10 cellular contexts compared by ENCODE assay signal in genomic region chr20:20683922-20684321, GRCh38.
"Had no signal": no experiment of that assay in that cellular context is flagged by ENCODE, and none has a peak within 500 bp of the region (broad histone marks: within the 10 kb centered on the region; RNA-seq: fewer than 3 reads in every experiment).

No MANE protein-coding gene starts in this region.

- H3K9me3 Mint-ChIP-seq: activated CD4-positive, alpha-beta T cell treated with anti-CD3 and anti-CD28 coated beads, Interleukin-2, amount 10 ng/mL, durations not matched to agents 24 days and 14 days; stimulated activated memory B cell treated with anti-CD40 and anti-IgM and Interleukin-4, amounts not matched to agents 10 μg/mL and 1 μg/mL and 100 μg/mL, for 72 hours; WTC11 had no signal

- H3K4me3 Mint-ChIP-seq: activated CD4-positive, alpha-beta T cell treated with anti-CD3 and anti-CD28 coated beads, Interleukin-2, amount 10 ng/mL, durations not matched to agents 24 days and 14 days; stimulated activated memory B cell treated with anti-CD40 and anti-IgM and Interleukin-4, amounts not matched to agents 10 μg/mL and 1 μg/mL and 100 μg/mL, for 72 hours; WTC11 had no signal

- ATAC-seq: esophagus mucosa; stimulated activated memory B cell treated with anti-CD40 and anti-IgM and Interleukin-4, amounts not matched to agents 10 μg/mL and 1 μg/mL and 100 μg/mL, for 72 hours; WTC11 had no signal

- H3K27ac Mint-ChIP-seq: activated CD4-positive, alpha-beta T cell treated with anti-CD3 and anti-CD28 coated beads, Interleukin-2, amount 10 ng/mL, durations not matched to agents 24 days and 14 days; stimulated activated memory B cell treated with anti-CD40 and anti-IgM and Interleukin-4, amounts not matched to agents 10 μg/mL and 1 μg/mL and 100 μg/mL, for 72 hours had no signal

- H3K36me3 Mint-ChIP-seq: WTC11 had no signal

- DNase-seq: activated CD4-positive, alpha-beta T cell treated with anti-CD3 and anti-CD28 coated beads, Interleukin-2, amount 10 ng/mL, durations not matched to agents 24 days and 14 days; activated naive CD4-positive, alpha-beta T cell; activated T-cell treated with anti-CD3 and anti-CD28 coated beads for 4 hours; adrenal gland; retina; substantia nigra; T-helper 1 cell had no signal

- H3K27me3 Mint-ChIP-seq: activated CD4-positive, alpha-beta T cell treated with anti-CD3 and anti-CD28 coated beads, Interleukin-2, amount 10 ng/mL, durations not matched to agents 24 days and 14 days; stimulated activated memory B cell treated with anti-CD40 and anti-IgM and Interleukin-4, amounts not matched to agents 10 μg/mL and 1 μg/mL and 100 μg/mL, for 72 hours had no signal

- H3K4me3 ChIP-seq: adrenal gland had no signal
